Comparison of ENCODE assay signal across 1 cellular context in genomic region chr11:73554677-73555320, GRCh38.
TF ChIP-seq lines count a peak whose summit lies in the region.

No MANE protein-coding gene starts in this region.

TF ChIP-seq in HepG2, 621 proteins besides CTCF, POLR2A, EP300 and RAD21 (continued from another document):
- TF ChIP-seq E2F1 (CRISPR knock-in tag; IDR thresholded peaks at IDR 0.05) (no peak), ZNF644 (CRISPR knock-in tag; IDR thresholded peaks at IDR 0.05; ENCODE audit: low read depth) (peak; percentile 98), HDAC6 (IDR thresholded peaks at IDR 0.05; ENCODE audit: low read depth, low read length) (no peak), HDAC2 (CRISPR knock-in tag; IDR thresholded peaks at IDR 0.05) (peak; percentile 48; the same call in 1 of the 2 replicates), ZNF781 (CRISPR knock-in tag; IDR thresholded peaks at IDR 0.05; ENCODE audit: borderline replicate concordance, not compliant biosample characterization) (no peak), NFKBIZ (CRISPR knock-in tag; IDR thresholded peaks at IDR 0.05) (0 out of 2 replicates have a peak, but pooled peaks have one; percentile 25), BCL6 (CRISPR knock-in tag; IDR thresholded peaks at IDR 0.05) (peak; percentile 97), ZNF329 (CRISPR knock-in tag; IDR thresholded peaks at IDR 0.05; ENCODE audit: low read depth) (no peak), KDM1A (CRISPR knock-in tag; IDR thresholded peaks at IDR 0.05) (0 out of 2 replicates have a peak, but pooled peaks have one; percentile 31), DRAP1 (CRISPR knock-in tag; IDR thresholded peaks at IDR 0.05) (no peak), FOXJ3 (CRISPR knock-in tag; IDR thresholded peaks at IDR 0.05; ENCODE audit: borderline replicate concordance) (0 out of 2 replicates have a peak, but pooled peaks have one; percentile 34), HMGA1 (CRISPR knock-in tag; conservative IDR thresholded peaks at IDR 0.05) (no peak), MYPOP (CRISPR knock-in tag; IDR thresholded peaks at IDR 0.05) (no peak), THAP8 (CRISPR knock-in tag; IDR thresholded peaks at IDR 0.05; ENCODE audit: borderline replicate concordance) (no peak), RBM39 (IDR thresholded peaks at IDR 0.05; ENCODE audit: low read depth, low read length, poor library complexity, severe bottlenecking) (no peak), MZF1 (CRISPR knock-in tag; IDR thresholded peaks at IDR 0.05; ENCODE audit: borderline replicate concordance) (no peak), JUN (CRISPR knock-in tag; IDR thresholded peaks at IDR 0.05) (no peak), LCORL (IDR thresholded peaks at IDR 0.05) (no peak), LCORL (CRISPR knock-in tag; IDR thresholded peaks at IDR 0.05) (peak; percentile 38; the same call in 1 of the 2 replicates), SMAD3 (CRISPR knock-in tag; IDR thresholded peaks at IDR 0.05) (peak; percentile 22; the same call in 1 of the 2 replicates), HNF4G (IDR thresholded peaks at IDR 0.05; ENCODE audit: borderline replicate concordance, low read depth, low read length) (peak; percentile 76), HNF4G (CRISPR knock-in tag; IDR thresholded peaks at IDR 0.05; ENCODE audit: borderline replicate concordance, low read depth) (no peak), PPARG (CRISPR knock-in tag; conservative IDR thresholded peaks at IDR 0.05) (peak; percentile 46; the same call in 1 of the 2 replicates), ZNF839 (CRISPR knock-in tag; IDR thresholded peaks at IDR 0.05; ENCODE audit: borderline replicate concordance) (no peak), GTF3A (CRISPR knock-in tag; conservative IDR thresholded peaks at IDR 0.05) (no peak), SAP130 (CRISPR knock-in tag; IDR thresholded peaks at IDR 0.05; ENCODE audit: low read depth) (peak; percentile 47), CEBPB (IDR thresholded peaks at IDR 0.05; ENCODE audit: borderline replicate concordance, low read depth, low read length) (peak; percentile 92), PBX3 (CRISPR knock-in tag; IDR thresholded peaks at IDR 0.05; ENCODE audit: borderline replicate concordance) (no peak), HOMEZ (CRISPR knock-in tag; IDR thresholded peaks at IDR 0.05; ENCODE audit: low read depth) (no peak; the same call in 1 of the 2 replicates), ZMYM3 (CRISPR knock-in tag; IDR thresholded peaks at IDR 0.05) (no peak), TEAD3 (CRISPR knock-in tag; optimal IDR thresholded peaks at IDR 0.05; ENCODE audit: borderline replicate concordance) (peak; percentile 59), SRSF4 (IDR thresholded peaks at IDR 0.05; ENCODE audit: low read depth, low read length, poor library complexity, severe bottlenecking) (no peak)
